16 cellular contexts compared by ENCODE assay signal in the genomic region with DNA sequence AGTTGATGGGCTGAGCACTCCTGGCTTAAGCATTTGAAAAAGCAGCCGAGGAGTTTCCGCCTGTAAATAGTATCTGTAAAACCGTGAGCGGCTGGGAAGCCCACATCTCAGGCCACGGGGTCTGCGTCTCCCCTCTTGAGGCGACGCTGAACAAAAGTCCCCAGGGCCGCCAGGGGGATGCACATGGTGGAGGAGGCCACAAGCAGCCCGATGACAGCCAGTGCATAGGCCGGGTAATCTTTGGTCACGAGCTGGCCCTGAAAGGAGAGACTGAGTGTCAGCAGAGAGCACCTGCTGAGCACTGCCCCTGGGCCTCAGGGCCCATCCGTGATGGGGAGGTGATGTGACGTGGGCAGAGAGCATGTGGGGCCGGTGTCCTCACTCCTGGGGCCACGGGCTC. TPM values are rescaled to one million over a fixed set of nuclear protein-coding genes. Genes with fewer than 3 reads are reported as not detected.
DNase-seq lines count a peak whose midpoint lies in the region; ATAC-seq and TF ChIP-seq lines count a peak whose summit lies in the region.
"Had no signal": no experiment of that assay in that cellular context is flagged by ENCODE, and none has a peak within 500 bp of the region (broad histone marks: within the 10 kb centered on the region; RNA-seq: fewer than 3 reads in every experiment).

No MANE protein-coding gene starts in this region.

- intact Hi-C loops in esophagus muscularis mucosa (cut with DNase I) = no loop called here

- H3K27me3 ChIP-seq in BLaER1 treated with 17β-estradiol and CSF1 and Interleukin-3, amounts not matched to agents 10 nM and 100 nM = no peaks in the 10 kb centered on the region
- peaks cover 0 to 12% (median 0%) of the 10 kb centered on the region in 4 donors for H3K27me3 ChIP-seq in esophagus muscularis mucosa

- WGBS in esophagus muscularis mucosa = 79% methylated on average over 12 of the region's 16 CpGs

- TF ChIP-seq EP300 in esophagus muscularis mucosa (IDR thresholded peaks at IDR 0.05) = no peak

- no peak overlapping the region for H3K4me3 ChIP-seq in BLaER1 treated with 17β-estradiol and CSF1 and Interleukin-3, amounts not matched to agents 10 nM and 100 nM
- H3K4me3 ChIP-seq in esophagus muscularis mucosa = no peak overlapping the region
- H3K4me3 ChIP-seq: GM12878, GM23248 had no signal

- H3K27ac ChIP-seq in BLaER1 treated with 17β-estradiol and CSF1 and Interleukin-3, amounts not matched to agents 10 nM and 100 nM = no peak overlapping the region
- no peak overlapping the region for H3K27ac ChIP-seq in esophagus muscularis mucosa (replicated peaks in 1 of 4)
- H3K27ac ChIP-seq: C4-2B, GM23248 had no signal

- no peaks in the 10 kb centered on the region for H3K36me3 ChIP-seq in BLaER1 treated with 17β-estradiol and CSF1 and Interleukin-3, amounts not matched to agents 10 nM and 100 nM
- no peaks in the 10 kb centered on the region for H3K36me3 ChIP-seq in esophagus muscularis mucosa

- peaks cover 0 to 10% (median 6%) of the 10 kb centered on the region in 10 experiments; a peak in 9 of 20 replicates for H3K4me1 ChIP-seq in BLaER1 treated with 17β-estradiol and CSF1 and Interleukin-3, amounts not matched to agents 10 nM and 100 nM
- H3K4me1 ChIP-seq in esophagus muscularis mucosa = peaks cover 0 to 4% (median 1%) of the 10 kb centered on the region in 4 donors

- peak overlapping the region in 6 of 11 experiments; percentile 22 to 53 (median 28); a peak in 8 of 22 replicates for H3K4me2 ChIP-seq in BLaER1 treated with 17β-estradiol and CSF1 and Interleukin-3, amounts not matched to agents 10 nM and 100 nM

- no peak for TF ChIP-seq POLR2A in esophagus muscularis mucosa (IDR thresholded peaks at IDR 0.05; ENCODE audit: low read depth)

- H3K9me3 ChIP-seq in BLaER1 treated with 17β-estradiol and CSF1 and Interleukin-3, amounts not matched to agents 10 nM and 100 nM (replicated peaks in 1 of 11) = no peaks in the 10 kb centered on the region
- H3K9me3 ChIP-seq in esophagus muscularis mucosa = no peaks in the 10 kb centered on the region

- TF ChIP-seq CTCF in esophagus muscularis mucosa (IDR thresholded peaks at IDR 0.05) = no peak

- no peaks in the 10 kb centered on the region for H4K20me1 ChIP-seq in BLaER1 treated with 17β-estradiol and CSF1 and Interleukin-3, amounts not matched to agents 10 nM and 100 nM

- H3K9ac ChIP-seq in BLaER1 treated with 17β-estradiol and CSF1 and Interleukin-3, amounts not matched to agents 10 nM and 100 nM = peak overlapping the region in 1 of 11 experiments; percentile 10; a peak in 1 of 22 replicates
- H3K9ac ChIP-seq: GM23248 had no signal

- no peak for ATAC-seq in HG02973 (IDR thresholded peaks at IDR 0.05; ENCODE audit: unreplicated experiment)
- ATAC-seq: GM12878 had no signal

- peak; percentile 7 for DNase-seq in AG20443 (ENCODE audit: low spot score)
- peak; percentile 87 for DNase-seq in esophagus muscularis mucosa (ENCODE audit: extremely low spot score)
- DNase-seq in mucosa of gallbladder (ENCODE audit: low spot score) = peak; percentile 6
- DNase-seq in 8988T = no peak
- DNase-seq in NCI-H774 (lab: John Stamatoyannopoulos, UW) = no peak
- DNase-seq: AML-193; CD4-positive, alpha-beta memory T cell; DMS79; GM23248; H7 had no signal

RNA-seq across cellular contexts. Expression of gene SLC6A20, which starts 37.5 kb away (rescaled TPM):
- total RNA-seq in esophagus muscularis mucosa (under 1 TPM in 3 of 4 donors, not detected in 1; 0.19 to 0.33 (median 0.29) TPM), mucosa of gallbladder (55.4 TPM)
- total RNA-seq: A673; CD4-positive, alpha-beta memory T cell; GM23248; HT1080 had no signal

Comparison
In these comparisons a context has a peak if more than half of its experiments do, and no peak if none do; other contexts are left out.
1. DNase-seq: peak in AG20443 (single experiment), esophagus muscularis mucosa (single experiment) and mucosa of gallbladder (single experiment); none in 8988T (single experiment) and NCI-H774 (single experiment).
2. RNA of gene SLC6A20, which starts 37.5 kb away (total RNA-seq): 55.4 TPM in mucosa of gallbladder (single experiment); 0.19 to 0.33 TPM in esophagus muscularis mucosa; every median in the first group is over 10 times any median in the second.